17 cellular contexts compared by ENCODE assay signal in the genomic region with DNA sequence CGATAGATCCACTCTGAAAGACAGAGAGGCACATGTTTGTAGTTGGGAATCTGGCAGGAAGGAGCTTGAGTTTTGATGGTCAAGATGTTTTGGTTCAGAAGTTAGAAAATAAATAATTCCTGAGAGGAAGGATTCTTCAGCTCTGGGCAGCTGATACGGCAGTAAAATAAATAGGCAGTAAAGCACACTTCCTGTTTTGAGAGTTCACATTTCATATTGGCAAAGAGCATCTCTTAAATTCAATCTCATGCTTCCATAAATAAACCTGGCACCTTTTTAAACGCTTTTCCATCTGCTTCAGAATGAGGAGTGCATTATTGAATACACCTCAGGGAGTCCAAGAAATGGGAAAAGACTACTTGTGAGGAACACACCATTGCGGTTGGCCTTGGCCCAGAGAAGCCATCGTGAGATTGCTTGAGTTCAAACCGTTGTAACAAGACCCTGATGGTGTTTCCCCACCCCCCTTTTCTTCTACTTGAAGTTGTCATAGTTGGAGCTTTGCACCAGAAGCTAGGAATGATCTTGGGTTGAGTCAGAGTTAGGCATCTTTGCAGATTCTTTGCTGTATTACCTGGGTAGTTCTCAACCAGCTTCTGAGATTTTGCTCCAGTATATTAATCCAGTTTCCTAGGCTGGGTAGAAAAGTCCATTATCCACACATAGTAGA.
DNase-seq lines count a peak whose midpoint lies in the region; ATAC-seq, FAIRE-seq and TF ChIP-seq lines count a peak whose summit lies in the region.
"Had no signal": no experiment of that assay in that cellular context is flagged by ENCODE, and none has a peak within 500 bp of the region (broad histone marks: within the 10 kb centered on the region; RNA-seq: fewer than 3 reads in every experiment).

No MANE protein-coding gene starts in this region.

- H4K20me1 ChIP-seq in astrocyte (ENCODE audit: insufficient read depth, low read length), result no peaks in the 10 kb centered on the region

- H3K4me1 Mint-ChIP-seq in astrocyte (ENCODE audit: low read depth, unreplicated experiment), result peaks cover 5% of the 10 kb centered on the region
- H3K4me1 Mint-ChIP-seq in activated T-cell treated with anti-CD3 and anti-CD28 coated beads, Interleukin-2, amount 50 U/mL, for 72 hours (ENCODE audit: low read depth), result no peaks in the 10 kb centered on the region
- H3K4me1 Mint-ChIP-seq: natural killer cell had no signal

- H3K4me1 ChIP-seq in A673 (ENCODE audit: insufficient read depth, low read length, poor library complexity, severe bottlenecking), result peaks cover 5% of the 10 kb centered on the region
- H3K4me1 ChIP-seq in astrocyte (ENCODE audit: insufficient read depth, low read length), result peaks cover 6% of the 10 kb centered on the region

- no peak for TF ChIP-seq CTCF in A673 (conservative IDR thresholded peaks at IDR 0.05; ENCODE audit: low read depth, low read length)
- no peak for TF ChIP-seq CTCF in astrocyte (IDR thresholded peaks at IDR 0.05; ENCODE audit: insufficient read depth, low read depth, low read length)

- no peak overlapping the region for H3K27ac ChIP-seq in A673 (ENCODE audit: low read depth, low read length, poor library complexity, severe bottlenecking)
- H3K27ac ChIP-seq in astrocyte (ENCODE audit: low read depth, low read length), result no peak overlapping the region
- H3K27ac ChIP-seq: lower lobe of right lung, SK-N-MC had no signal

- intact Hi-C loops in A673 (cut with micrococcal nuclease; ENCODE audit: unreplicated experiment), result loop anchor here (5.0 kb wide), 2 partner anchors 316 to 926 kb away; no protein-coding TSS in a partner anchor

- POLR2A ChIA-PET in A673 (lab: Charles Lee; ENCODE audit: low non-redundant PET), result no interaction called here

- CTCF ChIA-PET in A673 (lab: Charles Lee), result interaction anchor here (1.0 kb wide), 1 partner anchor 62 kb away, joined by 3 read pairs; no protein-coding TSS in a partner anchor

- H3K36me3 ChIP-seq in A673 (ENCODE audit: insufficient read depth, low read length, poor library complexity, severe bottlenecking) (no peaks in the 10 kb centered on the region), astrocyte (ENCODE audit: insufficient read depth, low read length) (no peaks in the 10 kb centered on the region)
- H3K36me3 ChIP-seq: lower lobe of right lung had no signal

- H3K9ac ChIP-seq in astrocyte (ENCODE audit: low read length), result no peak overlapping the region

- ATAC-seq in activated T-cell treated with anti-CD3 and anti-CD28 coated beads, Interleukin-2, amount 50 U/mL, for 72 hours (replicated peaks in 1 of 2), result no peak
- ATAC-seq: activated CD8-positive, alpha-beta T cell treated with anti-CD3 and anti-CD28 coated beads, Interleukin-2, amount 10 ng/mL, durations not matched to agents 7 days and 5 days; lower lobe of right lung; natural killer cell had no signal

- no peaks in the 10 kb centered on the region for H3K27me3 Mint-ChIP-seq in astrocyte (ENCODE audit: low read depth, unreplicated experiment)
- peaks cover 20% of the 10 kb centered on the region for H3K27me3 Mint-ChIP-seq in activated T-cell treated with anti-CD3 and anti-CD28 coated beads, Interleukin-2, amount 50 U/mL, for 72 hours (ENCODE audit: low read depth)

- BruUV-seq in A673 (replicated peaks; lab: Mats Ljungman, UMichigan), result no TSS peak

- DNase-seq in A673 (ENCODE audit: low spot score) (peak; percentile 7), HTR-8/SVneo (ENCODE audit: insufficient read length, low spot score) (no peak), astrocyte (ENCODE audit: low read depth) (peak; percentile 62), kidney tubule cell (ENCODE audit: low spot score) (peak; percentile 39), SHP77 treated with DMSO at 0.1 percent for 48 hours (lab: John Stamatoyannopoulos, UW) (no peak), SW480 (ENCODE audit: low spot score) (no peak), NCI-H1436 treated with DMSO at 0.1 percent for 48 hours (lab: John Stamatoyannopoulos, UW) (no peak)
- no peak for DNase-seq in activated T-cell treated with anti-CD3 and anti-CD28 coated beads, Interleukin-2, amount 50 U/mL, for 72 hours
- DNase-seq: activated CD8-positive, alpha-beta T cell treated with anti-CD3 and anti-CD28 coated beads, Interleukin-2, amount 10 ng/mL, durations not matched to agents 7 days and 5 days; aorta; COR-L47; lower lobe of right lung; MV-4-11; natural killer cell; substantia nigra had no signal

- H3K27ac Mint-ChIP-seq in astrocyte (ENCODE audit: unreplicated experiment), result no peak overlapping the region
- H3K27ac Mint-ChIP-seq in activated T-cell treated with anti-CD3 and anti-CD28 coated beads, Interleukin-2, amount 50 U/mL, for 72 hours, result no peak overlapping the region
- H3K27ac Mint-ChIP-seq: activated CD8-positive, alpha-beta T cell treated with anti-CD3 and anti-CD28 coated beads, Interleukin-2, amount 10 ng/mL, durations not matched to agents 7 days and 5 days; activated T-helper 2 cell treated with anti-CD3 and anti-CD28 coated beads, Interferon-gamma antibody, Interleukin-2, Interleukin-4, amounts not matched to agents 10 μg/mL and 5 μg/mL and 100 μg/mL, durations not matched to agents 14 hours and 24 hours and 36 hours; natural killer cell had no signal

- H3K9me3 ChIP-seq in A673 (ENCODE audit: low read depth, low read length, poor library complexity, severe bottlenecking), result no peaks in the 10 kb centered on the region
- no peaks in the 10 kb centered on the region for H3K9me3 ChIP-seq in astrocyte (ENCODE audit: insufficient read depth, low read depth, low read length)
- H3K9me3 ChIP-seq: lower lobe of right lung had no signal

- H3K27me3 ChIP-seq in A673 (replicated peaks; ENCODE audit: insufficient read depth, low read depth, low read length, poor library complexity) (no peaks in the 10 kb centered on the region), astrocyte (ENCODE audit: insufficient read depth, low read length) (no peaks in the 10 kb centered on the region)

- H3K36me3 Mint-ChIP-seq in astrocyte (ENCODE audit: low read depth, unreplicated experiment), result no peaks in the 10 kb centered on the region
- no peaks in the 10 kb centered on the region for H3K36me3 Mint-ChIP-seq in activated T-cell treated with anti-CD3 and anti-CD28 coated beads, Interleukin-2, amount 50 U/mL, for 72 hours (ENCODE audit: insufficient read depth in 2 of 2)
- H3K36me3 Mint-ChIP-seq: natural killer cell had no signal

- H3K79me2 ChIP-seq in astrocyte (ENCODE audit: insufficient read depth, low read length), result no peaks in the 10 kb centered on the region

- no peaks in the 10 kb centered on the region for H3K9me3 Mint-ChIP-seq in astrocyte (ENCODE audit: unreplicated experiment)
- H3K9me3 Mint-ChIP-seq in activated T-cell treated with anti-CD3 and anti-CD28 coated beads, Interleukin-2, amount 50 U/mL, for 72 hours, result no peaks in the 10 kb centered on the region
- H3K9me3 Mint-ChIP-seq: activated T-helper 2 cell treated with anti-CD3 and anti-CD28 coated beads, Interferon-gamma antibody, Interleukin-2, Interleukin-4, amounts not matched to agents 10 μg/mL and 5 μg/mL and 100 μg/mL, durations not matched to agents 14 hours and 24 hours and 36 hours; natural killer cell had no signal

- H3K4me3 Mint-ChIP-seq in astrocyte (ENCODE audit: unreplicated experiment), result no peak overlapping the region
- no peak overlapping the region for H3K4me3 Mint-ChIP-seq in activated T-cell treated with anti-CD3 and anti-CD28 coated beads, Interleukin-2, amount 50 U/mL, for 72 hours
- H3K4me3 Mint-ChIP-seq: activated CD8-positive, alpha-beta T cell treated with anti-CD3 and anti-CD28 coated beads, Interleukin-2, amount 10 ng/mL, durations not matched to agents 7 days and 5 days; natural killer cell had no signal

- peak; percentile 52 for FAIRE-seq in HTR-8/SVneo (lab: Jason Lieb, UNC)
- peak; percentile 91 for FAIRE-seq in astrocyte (lab: Jason Lieb, UNC)

- H3K4me3 ChIP-seq in A673 (ENCODE audit: low read depth, low read length, poor library complexity, severe bottlenecking) (no peak overlapping the region), astrocyte (ENCODE audit: insufficient read depth, low read depth, low read length) (no peak overlapping the region)
- H3K4me3 ChIP-seq: lower lobe of right lung, SK-N-MC had no signal

- no peak overlapping the region for H2AFZ ChIP-seq in astrocyte (ENCODE audit: low read depth, low read length)

- peak overlapping the region; percentile 5 for H3K4me2 ChIP-seq in astrocyte (ENCODE audit: low read length)

Comparison
In these comparisons a context has a peak if more than half of its experiments do, and no peak if none do; other contexts are left out.
1. DNase-seq: peak in A673 (single experiment), astrocyte (single experiment) and kidney tubule cell (single experiment); none in HTR-8/SVneo (single experiment), SHP77 treated with DMSO at 0.1 percent for 48 hours (single experiment), activated T-cell treated with anti-CD3 and anti-CD28 coated beads, Interleukin-2, amount 50 U/mL, for 72 hours (0 of 2), SW480 (single experiment) and NCI-H1436 treated with DMSO at 0.1 percent for 48 hours (single experiment).